1 cellular context compared by ENCODE assay signal in the genomic region with DNA sequence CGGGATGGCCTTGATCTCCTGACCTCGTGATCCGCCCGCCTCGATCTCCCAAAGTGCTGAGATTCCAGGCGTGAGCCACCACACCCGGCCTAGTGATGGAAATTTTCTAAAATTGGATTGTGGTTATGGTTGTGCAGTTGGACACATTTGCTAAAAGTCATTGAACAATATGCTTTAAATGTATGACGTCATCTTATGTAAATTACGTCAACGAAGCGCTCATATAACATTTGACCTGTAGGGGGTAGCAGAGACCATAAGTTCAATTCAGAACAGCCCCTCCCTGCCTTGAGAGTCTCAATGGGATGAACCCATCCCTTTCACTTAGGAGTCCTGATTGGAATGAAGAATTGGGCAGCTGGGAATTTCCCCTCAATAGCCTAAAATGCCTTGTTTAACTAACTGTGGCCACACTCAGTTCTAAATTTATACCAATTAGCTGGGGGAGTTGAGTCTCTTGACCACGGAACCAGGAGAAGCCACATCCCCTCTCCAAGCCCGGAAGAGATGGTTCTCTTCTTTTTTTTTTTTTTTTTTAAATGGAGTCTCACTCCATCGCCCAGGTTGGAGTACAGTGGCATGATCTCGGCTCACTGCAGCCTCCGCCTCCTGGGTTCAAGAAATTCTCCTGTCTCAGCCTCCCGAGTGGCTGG.
TF ChIP-seq lines count a peak whose summit lies in the region.

No MANE protein-coding gene starts in this region.

TF ChIP-seq in GM12878, 131 proteins besides CTCF, POLR2A, EP300 and RAD21 (continued from another document):
- TF ChIP-seq, protein P1, sequence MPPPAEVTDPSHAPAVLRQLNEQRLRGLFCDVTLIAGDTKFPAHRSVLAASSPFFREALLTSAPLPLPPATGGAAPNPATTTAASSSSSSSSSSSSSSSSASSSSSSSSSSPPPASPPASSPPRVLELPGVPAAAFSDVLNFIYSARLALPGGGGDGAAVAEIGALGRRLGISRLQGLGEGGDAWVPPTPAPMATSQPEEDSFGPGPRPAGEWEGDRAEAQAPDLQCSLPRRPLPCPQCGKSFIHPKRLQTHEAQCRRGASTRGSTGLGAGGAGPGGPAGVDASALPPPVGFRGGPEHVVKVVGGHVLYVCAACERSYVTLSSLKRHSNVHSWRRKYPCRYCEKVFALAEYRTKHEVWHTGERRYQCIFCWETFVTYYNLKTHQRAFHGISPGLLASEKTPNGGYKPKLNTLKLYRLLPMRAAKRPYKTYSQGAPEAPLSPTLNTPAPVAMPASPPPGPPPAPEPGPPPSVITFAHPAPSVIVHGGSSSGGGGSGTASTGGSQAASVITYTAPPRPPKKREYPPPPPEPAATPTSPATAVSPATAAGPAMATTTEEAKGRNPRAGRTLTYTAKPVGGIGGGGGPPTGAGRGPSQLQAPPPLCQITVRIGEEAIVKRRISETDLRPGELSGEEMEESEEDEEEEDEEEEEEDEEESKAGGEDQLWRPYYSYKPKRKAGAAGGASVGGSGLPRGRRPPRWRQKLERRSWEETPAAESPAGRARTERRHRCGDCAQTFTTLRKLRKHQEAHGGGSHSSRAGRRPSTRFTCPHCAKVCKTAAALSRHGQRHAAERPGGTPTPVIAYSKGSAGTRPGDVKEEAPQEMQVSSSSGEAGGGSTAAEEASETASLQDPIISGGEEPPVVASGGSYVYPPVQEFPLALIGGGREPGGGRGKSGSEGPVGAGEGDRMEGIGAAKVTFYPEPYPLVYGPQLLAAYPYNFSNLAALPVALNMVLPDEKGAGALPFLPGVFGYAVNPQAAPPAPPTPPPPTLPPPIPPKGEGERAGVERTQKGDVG (CRISPR knock-in tag; IDR thresholded peaks at IDR 0.05) = peak; percentile 93
- TF ChIP-seq CREB1 (IDR thresholded peaks at IDR 0.05; ENCODE audit: low read depth) (peak; percentile 98), ZBTB33 (IDR thresholded peaks at IDR 0.05) (no peak), FOXM1 (IDR thresholded peaks at IDR 0.05; ENCODE audit: low read depth, low read length) (no peak)
TF ChIP-seq in GM12878: peak in this region for 25.
